In genomic region chr13:94590744-94591143, GRCh38 we compare ENCODE assay signal across 14 cellular contexts.
"Had no signal": no experiment of that assay in that cellular context is flagged by ENCODE, and none has a peak within 500 bp of the region (broad histone marks: within the 10 kb centered on the region; RNA-seq: fewer than 3 reads in every experiment).

No MANE protein-coding gene starts in this region.

- H3K27me3 Mint-ChIP-seq: naive thymus-derived CD4-positive, alpha-beta T cell had no signal

- DNase-seq: activated gamma-delta T cell; activated T-cell treated with anti-CD3 and anti-CD28 coated beads, Interleukin-2, amount 50 U/mL, for 1 hour; caudate nucleus; colonic mucosa; effector CD4-positive, alpha-beta T cell; foreskin melanocyte; head of caudate nucleus; islet precursor cell; mammary epithelial cell; naive thymus-derived CD4-positive, alpha-beta T cell; stimulated activated CD4-positive, alpha-beta T cell treated with anti-CD3 and anti-CD28 coated beads, Interleukin-15, amount 100 ng/mL, for 24 hours; stimulated activated CD4-positive, alpha-beta T cell treated with anti-CD3 and anti-CD28 coated beads, Interleukin-4, amount 100 ng/mL, for 24 hours; thyroid gland had no signal

- H3K4me3 ChIP-seq: colonic mucosa, thyroid gland had no signal

- ATAC-seq: left lobe of liver; naive thymus-derived CD4-positive, alpha-beta T cell had no signal

- H3K27ac Mint-ChIP-seq: naive thymus-derived CD4-positive, alpha-beta T cell had no signal

- H3K9me3 Mint-ChIP-seq: naive thymus-derived CD4-positive, alpha-beta T cell had no signal
